3 cellular contexts compared by ENCODE assay signal in genomic region chr4:127357765-127358164, GRCh38.
TF ChIP-seq lines count a peak whose summit lies in the region.

No MANE protein-coding gene starts in this region.

TF ChIP-seq in A549, 52 proteins besides CTCF, POLR2A, EP300 and RAD21:
- no peak for TF ChIP-seq ZC3H11A (IDR thresholded peaks at IDR 0.05)
- peak; percentile 83 for TF ChIP-seq MAFK (IDR thresholded peaks at IDR 0.05; ENCODE audit: partially characterized antibody)

TF ChIP-seq in IMR-90, 13 proteins besides CTCF, POLR2A, EP300 and RAD21:
- TF ChIP-seq RCOR1 (IDR thresholded peaks at IDR 0.05; ENCODE audit: insufficient replicate concordance, low read length) = no peak
- peak; percentile 96 for TF ChIP-seq MAFK (IDR thresholded peaks at IDR 0.05; ENCODE audit: low read depth, low read length)
- no peak for TF ChIP-seq MXI1 (IDR thresholded peaks at IDR 0.05; ENCODE audit: borderline replicate concordance, low read depth, low read length)

TF ChIP-seq in H1, 55 proteins besides CTCF, POLR2A, EP300 and RAD21 (continued from another document):
- TF ChIP-seq MAFK (IDR thresholded peaks at IDR 0.05; ENCODE audit: low read depth, low read length) = peak; percentile 78
